ENCODE assay signal across 8 cellular contexts in the genomic region with DNA sequence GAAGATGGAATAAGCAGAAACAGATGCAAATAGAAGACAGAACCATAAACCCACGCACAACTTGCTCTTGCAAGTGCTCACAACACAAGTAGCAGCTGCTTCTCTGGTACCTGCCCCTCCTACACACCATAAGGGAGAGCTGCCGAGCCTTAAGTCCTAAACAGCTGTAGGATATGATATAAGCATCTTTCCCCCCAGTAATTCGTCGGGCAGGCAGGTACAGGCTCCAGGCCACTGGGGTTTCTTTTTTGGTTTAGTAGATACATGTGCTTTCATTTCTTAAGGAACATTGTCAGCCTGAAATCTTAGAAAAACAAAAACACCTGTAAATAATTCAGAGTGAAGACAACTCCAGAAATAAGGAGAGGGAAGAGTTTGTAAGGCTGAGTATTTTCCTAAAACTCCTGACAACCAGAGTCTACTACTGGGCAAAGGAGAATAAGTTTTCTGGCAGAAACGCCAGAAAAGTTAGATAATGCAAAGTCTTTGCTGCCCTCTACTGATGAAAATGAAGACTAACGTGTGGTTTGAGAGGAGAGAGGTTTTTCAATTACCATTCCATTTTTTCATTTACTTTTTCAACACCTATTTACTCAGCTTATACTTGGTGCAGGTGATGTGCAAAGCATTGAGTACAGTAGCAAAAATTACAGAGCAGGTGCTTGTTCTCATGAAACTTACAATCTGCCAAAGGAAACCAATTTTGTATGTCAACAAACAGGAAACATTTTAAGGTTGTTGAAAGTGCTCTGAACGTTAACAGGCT. TPM values are rescaled to one million over a fixed set of nuclear protein-coding genes. Genes with fewer than 3 reads are reported as not detected.
DNase-seq lines count a peak whose midpoint lies in the region; ATAC-seq and TF ChIP-seq lines count a peak whose summit lies in the region.

No MANE protein-coding gene starts in this region.

- H3K18ac ChIP-seq in mesendoderm (ENCODE audit: low read length): no peak overlapping the region

- H3K79me1 ChIP-seq in mesendoderm (ENCODE audit: low read length): no peaks in the 10 kb centered on the region

- intact Hi-C loops in CD14-positive monocyte (cut with micrococcal nuclease): loop anchor here (2.0 to 5.0 kb wide), 2 partner anchors 135 to 136 kb away; no protein-coding TSS in a partner anchor
- intact Hi-C loops in OCI-LY7 (cut with micrococcal nuclease; ENCODE audit: unreplicated experiment): loop anchor here (2.0 to 5.0 kb wide), 3 partner anchors 136 to 746 kb away; no protein-coding TSS in a partner anchor
- intact Hi-C loops in dorsolateral prefrontal cortex (cut with DNase I): loop anchor here (5.0 to 10.0 kb wide), 2 partner anchors 135 to 242 kb away; a partner anchor contains a TSS

- H2AK5ac ChIP-seq in mesendoderm (ENCODE audit: low read length): no peak overlapping the region

- ATAC-seq in GM18858 (IDR thresholded peaks at IDR 0.05; ENCODE audit: unreplicated experiment): peak; percentile 73
- ATAC-seq in HG03565 (IDR thresholded peaks at IDR 0.05; ENCODE audit: unreplicated experiment): peak; percentile 56
- no peak for ATAC-seq in HG03280 (IDR thresholded peaks at IDR 0.05; ENCODE audit: unreplicated experiment)

- no peaks in the 10 kb centered on the region for H3K4me1 ChIP-seq in OCI-LY7 (ENCODE audit: insufficient read depth, low read length, poor library complexity, severe bottlenecking)
- no peaks in the 10 kb centered on the region for H3K4me1 ChIP-seq in mesendoderm (ENCODE audit: control insufficient read depth, low read depth, low read length)

- H3K9me3 Mint-ChIP-seq in CD14-positive monocyte: peaks cover 0 to 2% (median 0%) of the 10 kb centered on the region in 7 donors

- H4K20me1 ChIP-seq in OCI-LY7 (ENCODE audit: insufficient read depth, low read length): no peaks in the 10 kb centered on the region

- DNase-seq in CD14-positive monocyte (ENCODE audit: low spot score): no peak
- DNase-seq in OCI-LY7 (ENCODE audit: low spot score): peak; percentile 59
- no peak for DNase-seq in dorsolateral prefrontal cortex
- peak; percentile 54 for DNase-seq in mesendoderm
- no peak for DNase-seq in occipital lobe (lab: John Stamatoyannopoulos, UW)

- no peaks in the 10 kb centered on the region for H3K9me3 ChIP-seq in OCI-LY7 (ENCODE audit: low read length)

- WGBS in mesendoderm (ENCODE audit: extremely low coverage, insufficient coverage, low lambda C conversion rate): no CpG with 5 or more reads among the region's 7 CpGs

- H3K27me3 Mint-ChIP-seq in CD14-positive monocyte (ENCODE audit: low read depth in 3 of 3): peaks cover 6 to 15% (median 11%) of the 10 kb centered on the region in 3 donors

- H2BK5ac ChIP-seq in mesendoderm (ENCODE audit: low read length): no peak overlapping the region

- no peak overlapping the region for H3K9ac ChIP-seq in mesendoderm (ENCODE audit: low read length)

- H2AFZ ChIP-seq in OCI-LY7 (ENCODE audit: low read length): peak overlapping the region; percentile 55; the same call in 1 of the 2 replicates

- no peak overlapping the region for H2BK120ac ChIP-seq in mesendoderm (ENCODE audit: low read depth, low read length)

- no peak overlapping the region for H4K8ac ChIP-seq in mesendoderm (ENCODE audit: low read depth, low read length)

- H3K4me3 ChIP-seq in OCI-LY7 (ENCODE audit: low read depth, low read length, poor library complexity, severe bottlenecking) (no peak overlapping the region), dorsolateral prefrontal cortex (no peak overlapping the region), mesendoderm (ENCODE audit: low read length) (no peak overlapping the region)

- peaks cover 0 to 4% (median 0%) of the 10 kb centered on the region in 45 donors for H3K27me3 ChIP-seq in dorsolateral prefrontal cortex
- H3K27me3 ChIP-seq in mesendoderm (ENCODE audit: insufficient read depth, low read length, poor library complexity): no peaks in the 10 kb centered on the region

- POLR2A ChIA-PET in OCI-LY7 (lab: Charles Lee): interaction anchor here (0.7 kb wide), 1 partner anchor 479 kb away, joined by 3 read pairs; no protein-coding TSS in a partner anchor

- no peak overlapping the region for H3K27ac Mint-ChIP-seq in CD14-positive monocyte

- H3K4me2 ChIP-seq in OCI-LY7 (ENCODE audit: low read length): no peak overlapping the region
- H3K4me2 ChIP-seq in mesendoderm (ENCODE audit: low read length): no peak overlapping the region

- no peaks in the 10 kb centered on the region for H3K36me3 Mint-ChIP-seq in CD14-positive monocyte

- peaks cover 4% of the 10 kb centered on the region for H3K4me1 Mint-ChIP-seq in CD14-positive monocyte

- H3K79me2 ChIP-seq in OCI-LY7 (ENCODE audit: insufficient read depth, low read depth, low read length): no peaks in the 10 kb centered on the region
- H3K79me2 ChIP-seq in mesendoderm (ENCODE audit: control insufficient read depth, insufficient read depth, low read length): no peaks in the 10 kb centered on the region

- no peak overlapping the region for H3K27ac ChIP-seq in OCI-LY7 (ENCODE audit: low read depth, low read length, poor library complexity, severe bottlenecking)
- H3K27ac ChIP-seq in dorsolateral prefrontal cortex: no peak overlapping the region
- H3K27ac ChIP-seq in mesendoderm (ENCODE audit: low read depth, low read length): no peak overlapping the region

- no peak overlapping the region for H3K56ac ChIP-seq in mesendoderm (ENCODE audit: low read length)

- BruUV-seq in OCI-LY7 (replicated peaks; lab: Mats Ljungman, UMichigan): no TSS peak

- H3K36me3 ChIP-seq in OCI-LY7 (ENCODE audit: insufficient read depth, low read length): no peaks in the 10 kb centered on the region
- no peaks in the 10 kb centered on the region for H3K36me3 ChIP-seq in mesendoderm (ENCODE audit: control insufficient read depth, insufficient read depth, low read length)

- H3K9me2 ChIP-seq in OCI-LY7 (ENCODE audit: insufficient read depth, low read length): no peaks in the 10 kb centered on the region

- H3K23ac ChIP-seq in mesendoderm (ENCODE audit: low read length): no peak overlapping the region

- no peak overlapping the region for H3K4ac ChIP-seq in mesendoderm (ENCODE audit: low read depth, low read length)

- no peak overlapping the region for H4K5ac ChIP-seq in mesendoderm (ENCODE audit: low read length)

- TF ChIP-seq CTCF in CD14-positive monocyte (IDR thresholded peaks at IDR 0.05) (peak; percentile 76), OCI-LY7 (conservative IDR thresholded peaks at IDR 0.05; ENCODE audit: low read length) (peak; percentile 91), dorsolateral prefrontal cortex (IDR thresholded peaks at IDR 0.05 in 54 of 56, conservative IDR thresholded peaks at IDR 0.05 in 2 of 56; ENCODE audit: low read depth in 1 of 56, partially characterized antibody in 56 of 56) (peak; percentile 57 to 88 (median 74))

- H3K4me3 Mint-ChIP-seq in CD14-positive monocyte: no peak overlapping the region

- H2BK15ac ChIP-seq in mesendoderm (replicated peaks; ENCODE audit: low read depth): no peak overlapping the region

- CTCF ChIA-PET in OCI-LY7 (lab: Charles Lee; ENCODE audit: unreplicated experiment): interaction anchor here (1.0 kb wide), 1 partner anchor 11 kb away, joined by 4 read pairs; no protein-coding TSS in a partner anchor

RNA-seq across cellular contexts. Expression of a gene that starts 20.1 kb away (rescaled TPM):
- polyA plus RNA-seq in CD14-positive monocyte: 10 to 100 TPM; 11.6 to 18.0 TPM
- total RNA-seq in OCI-LY7 (2014; rRNA removed; shearing (Covaris generic)): 115 and 136 TPM in 2 replicates
- total RNA-seq in OCI-LY7 (2022) (164 and 173 TPM in 2 replicates), dorsolateral prefrontal cortex (100 to 1,000 TPM in 14 of 120 experiments, 10 to 100 TPM in 106; 45.6 to 128 (median 84.2) TPM), occipital lobe (82.4 TPM)
- polyA plus RNA-seq in mesendoderm (2013, experiment 1 of 2): 110 TPM
- 111 TPM for polyA plus RNA-seq in mesendoderm (2013, experiment 2 of 2)

Comparison
In these comparisons a context has a peak if more than half of its experiments do, and no peak if none do; other contexts are left out.
1. DNase-seq: peak in OCI-LY7 (single experiment) and mesendoderm (single experiment); none in CD14-positive monocyte (single experiment), dorsolateral prefrontal cortex (0 of 10) and occipital lobe (single experiment).
2. Peak in every context shown above with its lines, with median percentiles within 50 percentile points of each other: CTCF ChIP-seq.